Comparison of ENCODE assay signal across 8 cellular contexts in the genomic region with DNA sequence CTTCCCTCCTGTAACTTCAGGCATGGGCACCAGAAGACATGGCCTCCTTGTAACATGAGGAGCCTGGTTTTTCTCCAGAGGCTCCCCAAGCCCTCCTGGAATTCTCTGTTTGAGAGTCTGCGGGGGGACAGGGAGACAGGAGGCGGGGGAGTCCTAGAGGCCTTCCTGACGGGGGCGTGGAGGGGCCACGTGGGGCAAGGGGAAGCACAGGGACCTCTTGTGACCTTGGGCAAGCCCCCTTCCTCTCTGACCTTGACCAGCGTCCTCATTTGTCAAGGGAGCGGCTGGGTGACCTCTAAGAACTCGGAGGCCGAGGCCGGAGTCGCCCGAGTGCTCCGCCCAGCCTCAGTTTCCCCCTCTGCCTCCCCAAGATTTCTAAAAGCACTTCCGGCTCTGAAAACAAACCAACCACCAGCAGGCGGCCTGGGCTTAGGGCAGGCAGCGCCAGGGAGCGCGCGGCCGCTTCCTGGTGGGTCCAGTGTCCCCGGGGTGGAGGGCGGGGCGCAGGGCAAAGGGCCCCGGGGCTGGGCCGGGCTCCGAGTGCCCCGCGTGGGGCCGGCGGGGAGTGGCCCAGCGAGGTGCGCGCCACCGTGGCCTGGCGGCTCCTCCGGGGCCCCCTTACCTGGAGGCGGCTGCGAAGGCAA. TPM values are rescaled to one million over a fixed set of nuclear protein-coding genes. Genes with fewer than 3 reads are reported as not detected.
DNase-seq lines count a peak whose midpoint lies in the region; ATAC-seq, FAIRE-seq and TF ChIP-seq lines count a peak whose summit lies in the region.

No MANE protein-coding gene starts in this region.

- TF ChIP-seq CTCF in AG10803 (conservative IDR thresholded peaks at IDR 0.05; ENCODE audit: low read length): peak; percentile 43
- peak; percentile 56 for TF ChIP-seq CTCF in VCaP (conservative IDR thresholded peaks at IDR 0.05)
- TF ChIP-seq CTCF in mammary epithelial cell (conservative IDR thresholded peaks at IDR 0.05 in 1 of 2, IDR thresholded peaks at IDR 0.05 in 1 of 2; ENCODE audit: extremely low read depth in 1 of 2, insufficient read depth in 1 of 2, low read depth in 1 of 2, low read length in 2 of 2): peak in 1 of 2 donors; percentile 46
- TF ChIP-seq CTCF in liver (IDR thresholded peaks at IDR 0.05; ENCODE audit: low read depth, low read length, missing input control): peak; percentile 49

- H3K36me3 ChIP-seq in HUES48 (ENCODE audit: control insufficient read depth, insufficient read depth, low read length) (no peaks in the 10 kb centered on the region), mammary epithelial cell (ENCODE audit: insufficient read depth, low read length) (no peaks in the 10 kb centered on the region), liver (ENCODE audit: control insufficient read depth in 4 of 4, insufficient read depth in 3 of 4, low read depth in 1 of 4, low read length in 3 of 4) (no peaks in the 10 kb centered on the region)

- WGBS in mammary epithelial cell (ENCODE audit: low coverage, missing lambda C conversion rate): 27% methylated on average over 2 of the region's 38 CpGs
- 2% methylated on average over 38 of the region's 38 CpGs for WGBS in liver

- intact Hi-C loops in mammary epithelial cell (cut with micrococcal nuclease): loop anchor here (2.0 to 5.0 kb wide), 2 partner anchors 62 to 73 kb away; no protein-coding TSS in a partner anchor

- peak overlapping the region; percentile 97 for H2AFZ ChIP-seq in mammary epithelial cell (ENCODE audit: low read depth, low read length)

- H3K79me2 ChIP-seq in mammary epithelial cell (ENCODE audit: insufficient read depth, low read length): no peaks in the 10 kb centered on the region

- no peak for ATAC-seq in HG02763 (IDR thresholded peaks at IDR 0.05; ENCODE audit: unreplicated experiment)

- no peak for FAIRE-seq in GM19239 (lab: Jason Lieb, UNC)

- no peaks in the 10 kb centered on the region for H4K20me1 ChIP-seq in mammary epithelial cell (ENCODE audit: insufficient read depth, low read length)

- TF ChIP-seq RAD21 in liver (IDR thresholded peaks at IDR 0.05): peak; percentile 48 to 61

- BruUV-seq in mammary epithelial cell (replicated peaks; lab: Mats Ljungman, UMichigan): no TSS peak

- no peaks in the 10 kb centered on the region for H3K9me3 ChIP-seq in HUES48 (ENCODE audit: control insufficient read depth, insufficient read depth, low read length)
- H3K9me3 ChIP-seq in mammary epithelial cell (replicated peaks; ENCODE audit: insufficient read depth, low read length): no peaks in the 10 kb centered on the region
- H3K9me3 ChIP-seq in liver (ENCODE audit: control insufficient read depth in 4 of 4, low read length in 3 of 4): no peaks in the 10 kb centered on the region

- H3K4me3 ChIP-seq in AG10803 (ENCODE audit: low read length): peak overlapping the region; percentile 60
- H3K4me3 ChIP-seq in HUES48 (ENCODE audit: low read depth, low read length): peak overlapping the region; percentile 56
- peak overlapping the region; percentile 40 to 73 (median 54) for H3K4me3 ChIP-seq in mammary epithelial cell (replicated peaks in 1 of 3; ENCODE audit: insufficient read depth in 1 of 3, low read depth in 2 of 3, low read length in 3 of 3)
- H3K4me3 ChIP-seq in liver (ENCODE audit: low read depth in 1 of 3, low read length in 3 of 3): peak overlapping the region; percentile 44 to 80 (median 62)

- in situ Hi-C loops in mammary epithelial cell (cut with MboI; ENCODE audit: low sequenced_read_pairs in 2 of 2): no loop called here

- H3K27ac ChIP-seq in HUES48 (ENCODE audit: low read depth, low read length) (no peak overlapping the region), VCaP (peak overlapping the region; percentile 88), mammary epithelial cell (ENCODE audit: insufficient read depth, low read depth, low read length) (no peak overlapping the region), liver (ENCODE audit: low read depth in 1 of 2, low read length in 2 of 2) (peak overlapping the region; percentile 86 to 92)

- CTCF ChIA-PET in mammary epithelial cell (lab: Charles Lee; ENCODE audit: low non-redundant PET): no interaction called here

- H3K27me3 ChIP-seq in HUES48 (ENCODE audit: control insufficient read depth, insufficient read depth, low read length): peaks cover 38% of the 10 kb centered on the region
- H3K27me3 ChIP-seq in mammary epithelial cell (ENCODE audit: insufficient read depth, low read length): no peaks in the 10 kb centered on the region
- no peaks in the 10 kb centered on the region for H3K27me3 ChIP-seq in liver (ENCODE audit: control insufficient read depth in 4 of 4, insufficient read depth in 4 of 4, low read length in 3 of 4)

- H3K9ac ChIP-seq in HUES48 (ENCODE audit: low read depth, low read length): no peak overlapping the region
- H3K9ac ChIP-seq in mammary epithelial cell (ENCODE audit: insufficient read depth, low read length): no peak overlapping the region
- peak overlapping the region; percentile 71 to 80 for H3K9ac ChIP-seq in liver (ENCODE audit: low read depth in 1 of 2, low read length in 2 of 2)

- dilution Hi-C loops in mammary epithelial cell (cut with HindIII; ENCODE audit: low sequenced_read_pairs): no loop called here

- peak overlapping the region; percentile 95 for H3K4me2 ChIP-seq in mammary epithelial cell (ENCODE audit: insufficient read depth, low read depth, low read length)

- DNase-seq in AG10803 (ENCODE audit: low read depth) (peak; percentile 51), GM19239 (ENCODE audit: insufficient read length, low spot score) (peak; percentile 70), mammary epithelial cell (peak; percentile 9)
- peak; percentile 13 to 49 (median 22) for DNase-seq in stimulated activated CD4-positive, alpha-beta T cell treated with anti-CD3 and anti-CD28 coated beads, TNF-alpha, amount 100 ng/mL, for 4 hours (ENCODE audit: low read depth in 3 of 3)

- H3K4me1 ChIP-seq in HUES48 (ENCODE audit: control insufficient read depth, insufficient read depth, low read length) (peaks cover 4% of the 10 kb centered on the region; the same call in 1 of the 2 replicates), mammary epithelial cell (ENCODE audit: insufficient read depth, low read length) (peaks cover 4% of the 10 kb centered on the region), liver (ENCODE audit: control insufficient read depth in 4 of 4, insufficient read depth in 4 of 4, low read length in 3 of 4) (peaks cover 0 to 18% (median 9%) of the 10 kb centered on the region in 4 donors)

TF ChIP-seq in liver, 16 proteins besides CTCF, POLR2A, EP300 and RAD21 (continues in another document):
- no peak for TF ChIP-seq ATF3 (IDR thresholded peaks at IDR 0.05)
- no peak for TF ChIP-seq REST (IDR thresholded peaks at IDR 0.05)
- TF ChIP-seq SP1 (IDR thresholded peaks at IDR 0.05): no peak
- peak in 1 of 2 donors; percentile 26 for TF ChIP-seq RXRA (IDR thresholded peaks at IDR 0.05)
- peak; percentile 57 to 66 for TF ChIP-seq HNF4A (conservative IDR thresholded peaks at IDR 0.05)
- TF ChIP-seq MAX (IDR thresholded peaks at IDR 0.05): no peak
- TF ChIP-seq FOXA2 (IDR thresholded peaks at IDR 0.05): no peak
- no peak for TF ChIP-seq EGR1 (IDR thresholded peaks at IDR 0.05; ENCODE audit: low read depth in 2 of 2)
- TF ChIP-seq TAF1 (conservative IDR thresholded peaks at IDR 0.05): no peak
- no peak for TF ChIP-seq GABPA (IDR thresholded peaks at IDR 0.05 in 1 of 2, conservative IDR thresholded peaks at IDR 0.05 in 1 of 2)
- TF ChIP-seq NR2F2 (IDR thresholded peaks at IDR 0.05): no peak
- TF ChIP-seq JUND (IDR thresholded peaks at IDR 0.05): no peak

RNA-seq across cellular contexts. Expression of gene TMCO4, which starts 0.4 kb away (rescaled TPM):
- 10 to 100 TPM in 1 of 2 donors, 1 to 10 TPM in 1; 5.7 to 16.2 TPM for total RNA-seq in mammary epithelial cell
- polyA plus RNA-seq in mammary epithelial cell: 4.5 TPM
- polyA minus RNA-seq in mammary epithelial cell: 3.3 TPM
- 1 to 10 TPM; 5.2 to 9.5 TPM for total RNA-seq in liver
- polyA plus RNA-seq in liver: 1 to 10 TPM; 4.0 to 6.8 TPM

RNA-seq across cellular contexts. Expression of gene RNF186, which starts 15.7 kb away (rescaled TPM):
- not detected for total RNA-seq in mammary epithelial cell
- polyA plus RNA-seq in mammary epithelial cell: not detected
- polyA minus RNA-seq in mammary epithelial cell: not detected
- total RNA-seq in liver: under 1 TPM; 0.17 to 0.33 TPM
- polyA plus RNA-seq in liver: under 1 TPM; 0.23 to 0.38 TPM

Comparison
In these comparisons a context has a peak if more than half of its experiments do, and no peak if none do; other contexts are left out.
1. DNase-seq: peak in every context shown above with its lines; median percentile 70 in GM19239; 51 in AG10803; 22 in stimulated activated CD4-positive, alpha-beta T cell treated with anti-CD3 and anti-CD28 coated beads, TNF-alpha, amount 100 ng/mL, for 4 hours; 9 in mammary epithelial cell.
2. H3K27ac ChIP-seq: peak in VCaP (single experiment) and liver (2 of 2); none in HUES48 (single experiment) and mammary epithelial cell (single experiment).
3. H3K9ac ChIP-seq: peak in liver (2 of 2); none in HUES48 (single experiment) and mammary epithelial cell (single experiment).
4. Peak in every context shown above with its lines, with median percentiles within 50 percentile points of each other: H3K4me3 ChIP-seq.